ENCODE assay signal across 1 cellular context in genomic region chr1:197464039-197464438, GRCh38.
A peak's percentile ranks its signal among the peaks of the same experiment; 100 is the strongest.
TF ChIP-seq lines count a peak whose summit lies in the region.

No MANE protein-coding gene starts in this region.

TF ChIP-seq in HEK293, 187 proteins besides CTCF, POLR2A, EP300 and RAD21 (continued from another document):
- TF ChIP-seq ZBTB17 (tag by site-specific recombination; IDR thresholded peaks at IDR 0.05) (peak; percentile 41; the same call in 1 of the 2 replicates), SP3 (tag by site-specific recombination; IDR thresholded peaks at IDR 0.05) (no peak), ZNF560 (tag by site-specific recombination; IDR thresholded peaks at IDR 0.05; ENCODE audit: borderline replicate concordance) (no peak), MZF1 (tag by site-specific recombination; IDR thresholded peaks at IDR 0.05; ENCODE audit: borderline replicate concordance) (no peak), FEZF1 (tag by site-specific recombination; IDR thresholded peaks at IDR 0.05) (0 out of 2 replicates have a peak, but pooled peaks have one; percentile 17), ZNF23 (tag by site-specific recombination; IDR thresholded peaks at IDR 0.05; ENCODE audit: borderline replicate concordance) (no peak), WT1 (tag by site-specific recombination; IDR thresholded peaks at IDR 0.05) (no peak), ZNF19 (tag by site-specific recombination; IDR thresholded peaks at IDR 0.05; ENCODE audit: low read depth) (no peak)
